Comparison of ENCODE assay signal across 27 cellular contexts in the genomic region with DNA sequence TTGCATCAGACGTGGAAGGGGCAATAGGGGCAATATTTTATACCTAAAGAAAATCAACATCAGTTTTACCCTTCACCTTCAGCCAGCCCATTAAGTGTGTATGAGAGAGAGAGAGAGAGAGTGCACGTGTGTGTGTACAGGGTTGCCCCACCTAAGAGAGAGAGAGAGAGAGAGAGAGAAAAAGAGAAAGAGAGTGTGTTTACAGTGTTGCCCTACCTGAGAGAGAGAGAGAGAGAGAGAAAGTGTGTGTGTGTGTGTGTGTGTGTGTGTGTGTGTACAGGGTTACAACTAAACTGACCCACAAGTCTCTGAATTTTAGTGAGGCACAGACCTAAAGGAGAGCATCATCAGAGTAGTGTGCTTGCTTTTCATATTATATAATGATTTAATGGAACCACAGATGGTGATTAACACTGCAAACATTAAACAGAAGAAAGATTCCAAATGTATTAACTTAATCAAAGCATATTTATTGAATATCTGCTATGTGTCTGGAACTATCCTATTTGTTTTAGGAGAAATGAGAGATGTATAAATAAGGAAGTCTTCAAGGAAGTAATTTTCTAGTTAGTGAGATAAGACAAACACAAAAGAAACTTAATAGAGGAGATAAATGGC.
"Had no signal": no experiment of that assay in that cellular context is flagged by ENCODE, and none has a peak within 500 bp of the region (broad histone marks: within the 10 kb centered on the region; RNA-seq: fewer than 3 reads in every experiment).

No MANE protein-coding gene starts in this region.

- H3K9me3 ChIP-seq: adrenal gland, ascending aorta, left ventricle myocardium inferior, ovary, psoas muscle, right atrium auricular region, upper lobe of left lung had no signal

- ATAC-seq: activated CD8-positive, alpha-beta memory T cell treated with anti-CD3 and anti-CD28 coated beads, Interleukin-2, amount 10 ng/mL, durations not matched to agents 7 days and 5 days; activated CD8-positive, alpha-beta T cell treated with anti-CD3 and anti-CD28 coated beads for 36 hours; foreskin keratinocyte; natural killer cell treated with Interleukin-12 subunit alpha and Interleukin-12 subunit beta and Interleukin-15 and Interleukin-18, amount 100 ng/mL, for 72 hours; psoas muscle; stimulated activated naive CD8-positive, alpha-beta T cell treated with anti-CD3 and anti-CD28 coated beads, Interleukin-15, Interleukin-2, amounts not matched to agents 100 U/mL and 50 U/mL, for 24 hours; T-helper 17 cell had no signal

- H3K4me1 ChIP-seq: adrenal gland, ascending aorta, foreskin keratinocyte, left ventricle myocardium inferior, psoas muscle, right atrium auricular region, upper lobe of left lung had no signal

- H3K27ac ChIP-seq: adrenal gland, ascending aorta, brain microvascular endothelial cell, foreskin keratinocyte, left ventricle myocardium inferior, ovary, psoas muscle, right atrium auricular region, upper lobe of left lung, WERI-Rb-1 had no signal

- H3K4me3 ChIP-seq: adrenal gland, ascending aorta, left ventricle myocardium inferior, ovary, psoas muscle, right atrium auricular region, upper lobe of left lung had no signal

- H3K36me3 ChIP-seq: adrenal gland, ascending aorta, brain microvascular endothelial cell, left ventricle myocardium inferior, ovary, right atrium auricular region, upper lobe of left lung, WERI-Rb-1 had no signal

- H3K27me3 ChIP-seq: adrenal gland, ascending aorta, brain microvascular endothelial cell, foreskin keratinocyte, ovary, right atrium auricular region, upper lobe of left lung had no signal

- DNase-seq: activated CD4-positive, alpha-beta T cell treated with anti-CD3 and anti-CD28 coated beads, Interleukin-2, amount 10 ng/mL, durations not matched to agents 7 days and 5 days; activated CD4-positive, CD25-positive, alpha-beta regulatory T cell treated with anti-CD3 and anti-CD28 coated beads, Interleukin-2, amount 50 U/mL, for 72 hours; activated CD8-positive, alpha-beta memory T cell treated with anti-CD3 and anti-CD28 coated beads, Interleukin-2, amount 10 ng/mL, durations not matched to agents 7 days and 5 days; activated CD8-positive, alpha-beta T cell treated with anti-CD3 and anti-CD28 coated beads for 36 hours; activated gamma-delta T cell treated with Interleukin-2 at 50 U/mL for 16 hours; adrenal gland; brain microvascular endothelial cell; caudate nucleus; dermis blood vessel endothelial cell; effector CD8-positive, alpha-beta T cell; erythroblast; foreskin keratinocyte; immature natural killer cell; kidney glomerular epithelial cell; left ventricle myocardium inferior; midbrain; ovary; psoas muscle; stimulated activated CD4-positive, alpha-beta T cell treated with anti-CD3 and anti-CD28 coated beads, Interleukin-12 subunit alpha, Interleukin-12 subunit beta, amount 100 ng/mL, for 4 hours; stimulated activated CD4-positive, alpha-beta T cell treated with anti-CD3 and anti-CD28 coated beads, Interleukin-4, amount 100 ng/mL, for 4 hours; stimulated activated naive CD8-positive, alpha-beta T cell treated with anti-CD3 and anti-CD28 coated beads, Interleukin-15, Interleukin-2, amounts not matched to agents 100 U/mL and 50 U/mL, for 24 hours; T-helper 17 cell; upper lobe of left lung; WERI-Rb-1 had no signal
